ENCODE assay signal across 11 cellular contexts in the genomic region with DNA sequence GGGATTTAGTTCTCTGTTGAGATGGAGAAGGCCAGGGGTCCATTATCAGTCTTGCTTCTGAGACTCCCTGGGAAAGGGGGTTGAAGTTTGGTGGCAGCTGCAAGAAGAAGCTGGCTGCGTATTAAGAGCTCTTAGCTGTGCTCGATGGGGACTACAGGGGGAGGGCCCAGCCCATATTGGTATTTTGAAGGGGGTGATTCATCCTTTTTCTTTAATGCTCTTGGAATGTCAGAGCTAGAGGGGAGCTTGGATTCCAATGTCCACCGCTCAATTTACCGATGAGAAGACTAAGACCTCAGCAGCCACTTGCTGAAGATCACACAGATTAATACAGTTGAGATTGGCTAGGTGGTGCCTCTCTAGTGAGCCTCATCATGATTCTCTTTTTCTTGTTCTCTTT. TPM values are rescaled to one million over a fixed set of nuclear protein-coding genes. Genes with fewer than 3 reads are reported as not detected.
DNase-seq lines count a peak whose midpoint lies in the region; ATAC-seq and TF ChIP-seq lines count a peak whose summit lies in the region.
"Had no signal": no experiment of that assay in that cellular context is flagged by ENCODE, and none has a peak within 500 bp of the region (broad histone marks: within the 10 kb centered on the region; RNA-seq: fewer than 3 reads in every experiment).

No MANE protein-coding gene starts in this region.

- ATAC-seq in HG03280 (IDR thresholded peaks at IDR 0.05; ENCODE audit: unreplicated experiment) (no peak), HG03521 (IDR thresholded peaks at IDR 0.05; ENCODE audit: unreplicated experiment) (no peak)

- peak overlapping the region; percentile 94 for H3K27ac Mint-ChIP-seq in activated naive CD4-positive, alpha-beta T cell treated with anti-CD3 and anti-CD28 coated beads, Interleukin-2, amount 50 U/mL, for 24 hours
- no peak overlapping the region for H3K27ac Mint-ChIP-seq in type B pancreatic cell
- H3K27ac Mint-ChIP-seq: H9 had no signal

- TF ChIP-seq CTCF in type B pancreatic cell (conservative IDR thresholded peaks at IDR 0.05): no peak

- peak overlapping the region; percentile 81 for H3K4me3 Mint-ChIP-seq in activated naive CD4-positive, alpha-beta T cell treated with anti-CD3 and anti-CD28 coated beads, Interleukin-2, amount 50 U/mL, for 24 hours
- peak overlapping the region; percentile 84 for H3K4me3 Mint-ChIP-seq in type B pancreatic cell

- DNase-seq in activated naive CD4-positive, alpha-beta T cell (lab: John Stamatoyannopoulos, UW): no peak
- DNase-seq in RPMI7951 (ENCODE audit: low read depth) (peak; percentile 19), glomerular visceral epithelial cell (ENCODE audit: extremely low spot score) (peak; percentile 74), type B pancreatic cell (ENCODE audit: extremely low spot score, unreplicated experiment) (no peak), DMS 273 (lab: John Stamatoyannopoulos, UW; ENCODE audit: unreplicated experiment) (no peak)
- DNase-seq: AML-193, H9, WERI-Rb-1 had no signal

- H3K4me1 Mint-ChIP-seq in activated naive CD4-positive, alpha-beta T cell treated with anti-CD3 and anti-CD28 coated beads, Interleukin-2, amount 50 U/mL, for 24 hours: peaks cover 73% of the 10 kb centered on the region
- peaks cover 16% of the 10 kb centered on the region for H3K4me1 Mint-ChIP-seq in type B pancreatic cell (ENCODE audit: unreplicated experiment)

- no peaks in the 10 kb centered on the region for H3K9me3 Mint-ChIP-seq in activated naive CD4-positive, alpha-beta T cell treated with anti-CD3 and anti-CD28 coated beads, Interleukin-2, amount 50 U/mL, for 24 hours
- no peaks in the 10 kb centered on the region for H3K9me3 Mint-ChIP-seq in type B pancreatic cell

- no peaks in the 10 kb centered on the region for H3K36me3 Mint-ChIP-seq in activated naive CD4-positive, alpha-beta T cell treated with anti-CD3 and anti-CD28 coated beads, Interleukin-2, amount 50 U/mL, for 24 hours
- no peaks in the 10 kb centered on the region for H3K36me3 Mint-ChIP-seq in type B pancreatic cell

- H3K27me3 Mint-ChIP-seq in activated naive CD4-positive, alpha-beta T cell treated with anti-CD3 and anti-CD28 coated beads, Interleukin-2, amount 50 U/mL, for 24 hours: no peaks in the 10 kb centered on the region
- H3K27me3 Mint-ChIP-seq in type B pancreatic cell: peaks cover 61% of the 10 kb centered on the region

RNA-seq across cellular contexts. Expression of a gene that starts 5.0 kb away (rescaled TPM):
- total RNA-seq in RPMI7951 (2014; rRNA removed; shearing (Covaris generic)): 0.12 TPM in 1 of 2 replicates, not detected in the other
- 1.7 and 13.7 TPM in 2 replicates for total RNA-seq in type B pancreatic cell (ENCODE audit: low replicate concordance)
- total RNA-seq: H9 had no signal

Comparison
In these comparisons a context has a peak if more than half of its experiments do, and no peak if none do; other contexts are left out.
1. DNase-seq: peak in RPMI7951 (single experiment) and glomerular visceral epithelial cell (single experiment); none in activated naive CD4-positive, alpha-beta T cell (0 of 4), type B pancreatic cell (single experiment) and DMS 273 (single experiment).